In the genomic region with DNA sequence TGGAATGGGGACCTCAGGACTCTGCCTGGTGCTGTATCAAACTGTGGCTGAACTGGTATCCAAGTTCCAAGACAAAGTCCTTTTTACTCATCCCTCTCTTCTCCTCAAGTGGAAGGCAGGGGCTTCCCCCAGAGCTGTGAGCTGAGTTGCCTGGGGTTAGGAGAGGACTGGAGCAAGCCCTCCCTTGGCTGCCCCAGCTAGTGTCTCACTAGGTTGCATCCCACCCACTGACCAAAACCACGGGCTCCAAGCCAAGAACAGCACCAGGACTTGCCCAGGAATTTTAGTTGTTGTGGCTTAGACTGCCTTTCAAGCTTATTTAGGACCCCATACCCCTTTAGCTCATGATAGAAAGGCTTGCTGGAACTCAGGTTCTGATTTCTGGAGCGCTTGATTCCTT, we compare ENCODE assay signal across 29 cellular contexts.
DNase-seq lines count a peak whose midpoint lies in the region; ATAC-seq and TF ChIP-seq lines count a peak whose summit lies in the region.
"Had no signal": no experiment of that assay in that cellular context is flagged by ENCODE, and none has a peak within 500 bp of the region (broad histone marks: within the 10 kb centered on the region; RNA-seq: fewer than 3 reads in every experiment).

No MANE protein-coding gene starts in this region.

- H3K9me2 ChIP-seq in GM23248 (ENCODE audit: insufficient read depth): no peaks in the 10 kb centered on the region

- H3K27ac Mint-ChIP-seq in Calu3 (ENCODE audit: unreplicated experiment): no peak overlapping the region
- H3K27ac Mint-ChIP-seq: activated naive CD8-positive, alpha-beta T cell; CD8-positive, alpha-beta memory T cell; nephron; stimulated activated effector memory CD8-positive, alpha-beta T cell treated with anti-CD3 and anti-CD28 coated beads, Interleukin-12 subunit alpha, Interleukin-12 subunit beta, amount 100 ng/mL, for 72 hours; T-helper 2 cell treated with Interferon-gamma antibody and Interleukin-4, amounts not matched to agents 5 μg/mL and 100 μg/mL, for 36 hours had no signal

- no peak overlapping the region for H2BK120ac ChIP-seq in mesenchymal stem cell (ENCODE audit: low read depth, low read length)

- H3K9me3 ChIP-seq in GM23248 (ENCODE audit: low read depth) (no peaks in the 10 kb centered on the region), mesenchymal stem cell (ENCODE audit: control insufficient read depth, low read length) (no peaks in the 10 kb centered on the region)
- H3K9me3 ChIP-seq: body of pancreas, esophagus squamous epithelium, gastrocnemius medialis, tibial nerve had no signal

- no peaks in the 10 kb centered on the region for H3K4me1 Mint-ChIP-seq in Calu3 (ENCODE audit: low read depth, unreplicated experiment)
- H3K4me1 Mint-ChIP-seq: CD8-positive, alpha-beta memory T cell; stimulated activated effector memory CD8-positive, alpha-beta T cell treated with anti-CD3 and anti-CD28 coated beads, Interleukin-12 subunit alpha, Interleukin-12 subunit beta, amount 100 ng/mL, for 72 hours had no signal

- no peaks in the 10 kb centered on the region for H3K36me3 Mint-ChIP-seq in Calu3 (ENCODE audit: insufficient read depth, unreplicated experiment)
- H3K36me3 Mint-ChIP-seq: activated naive CD8-positive, alpha-beta T cell; CD8-positive, alpha-beta memory T cell; stimulated activated effector memory CD8-positive, alpha-beta T cell treated with anti-CD3 and anti-CD28 coated beads, Interleukin-12 subunit alpha, Interleukin-12 subunit beta, amount 100 ng/mL, for 72 hours had no signal

- no peaks in the 10 kb centered on the region for H3K27me3 Mint-ChIP-seq in Calu3 (ENCODE audit: unreplicated experiment)

- H3K9ac ChIP-seq in GM23248: no peak overlapping the region
- H3K9ac ChIP-seq in mesenchymal stem cell (ENCODE audit: low read length): no peak overlapping the region

- H3K4me3 ChIP-seq in GM23248 (no peak overlapping the region), choroid plexus epithelial cell (ENCODE audit: low read depth, low read length) (no peak overlapping the region), mesenchymal stem cell (ENCODE audit: insufficient read depth in 1 of 2, low read depth in 1 of 2, low read length in 2 of 2) (no peak overlapping the region)
- H3K4me3 ChIP-seq: body of pancreas, esophagus squamous epithelium, gastrocnemius medialis, hepatocyte, PC-9, tibial nerve had no signal

- H2BK5ac ChIP-seq in mesenchymal stem cell (ENCODE audit: low read depth, low read length, poor library complexity, severe bottlenecking): no peak overlapping the region

- H3K36me3 ChIP-seq in GM23248 (ENCODE audit: low read depth): no peaks in the 10 kb centered on the region
- H3K36me3 ChIP-seq in mesenchymal stem cell (ENCODE audit: control insufficient read depth in 1 of 2, insufficient read depth in 2 of 2, low read depth in 1 of 2, low read length in 2 of 2): peaks cover 0 to 3% of the 10 kb centered on the region in 2 experiments
- H3K36me3 ChIP-seq: esophagus squamous epithelium, gastrocnemius medialis, tibial nerve had no signal

- TF ChIP-seq CTCF in choroid plexus epithelial cell (conservative IDR thresholded peaks at IDR 0.05; ENCODE audit: low read depth, low read length) (no peak), Calu3 (IDR thresholded peaks at IDR 0.05; ENCODE audit: unreplicated experiment) (no peak)

- H2BK12ac ChIP-seq in mesenchymal stem cell (ENCODE audit: low read length in 2 of 2): no peak overlapping the region

- H2AK5ac ChIP-seq in mesenchymal stem cell (ENCODE audit: low read length, severe bottlenecking): peak overlapping the region; percentile 65

- WGBS in GM23248 (ENCODE audit: low coverage in 1 of 2, low lambda C conversion rate in 2 of 2, missing lambda C conversion rate in 2 of 2), 2 experiments: 85 to 92% methylated on average over 2 of the region's 2 CpGs
- 89% methylated on average over 2 of the region's 2 CpGs for WGBS in mesenchymal stem cell

- H3K27me3 ChIP-seq in GM23248 (replicated peaks; ENCODE audit: insufficient read depth) (no peaks in the 10 kb centered on the region), mesenchymal stem cell (ENCODE audit: control insufficient read depth in 1 of 2, insufficient read depth in 1 of 2, low read length in 2 of 2) (no peaks in the 10 kb centered on the region)
- H3K27me3 ChIP-seq: body of pancreas, esophagus squamous epithelium, gastrocnemius medialis, hepatocyte, tibial nerve had no signal

- H3K4me3 Mint-ChIP-seq in Calu3 (ENCODE audit: low read depth, unreplicated experiment): no peak overlapping the region
- H3K4me3 Mint-ChIP-seq: activated naive CD8-positive, alpha-beta T cell; CD8-positive, alpha-beta memory T cell; nephron; stimulated activated effector memory CD8-positive, alpha-beta T cell treated with anti-CD3 and anti-CD28 coated beads, Interleukin-12 subunit alpha, Interleukin-12 subunit beta, amount 100 ng/mL, for 72 hours; T-helper 2 cell treated with Interferon-gamma antibody and Interleukin-4, amounts not matched to agents 5 μg/mL and 100 μg/mL, for 36 hours had no signal

- in situ Hi-C loops in GM23248 (cut with MboI) (no loop called here), ACHN (cut with HindIII; ENCODE audit: low pct_ligation_motif_present, low pct_unique_long_range_greater_than_20kb, low sequenced_read_pairs) (no loop called here)

- H3K14ac ChIP-seq in mesenchymal stem cell (ENCODE audit: low read length in 2 of 2): no peak overlapping the region

- no peaks in the 10 kb centered on the region for H3K9me3 Mint-ChIP-seq in Calu3 (ENCODE audit: low read depth, unreplicated experiment)
- H3K9me3 Mint-ChIP-seq: stimulated activated effector memory CD8-positive, alpha-beta T cell treated with anti-CD3 and anti-CD28 coated beads, Interleukin-12 subunit alpha, Interleukin-12 subunit beta, amount 100 ng/mL, for 72 hours; T-helper 2 cell treated with Interferon-gamma antibody and Interleukin-4, amounts not matched to agents 5 μg/mL and 100 μg/mL, for 36 hours had no signal

- no peak overlapping the region for H2BK15ac ChIP-seq in mesenchymal stem cell (ENCODE audit: low read depth, poor library complexity, severe bottlenecking)

- no peak overlapping the region for H4K91ac ChIP-seq in mesenchymal stem cell (ENCODE audit: low read length)

- H3K27ac ChIP-seq in GM23248 (no peak overlapping the region), mesenchymal stem cell (ENCODE audit: low read length, poor library complexity, severe bottlenecking) (no peak overlapping the region)
- H3K27ac ChIP-seq: body of pancreas, esophagus squamous epithelium, gastrocnemius medialis, hepatocyte, PC-9, tibial nerve, VCaP had no signal

- DNase-seq in GM23248 (peak; percentile 31), RPMI7951 (ENCODE audit: low read depth) (peak; percentile 81), choroid plexus epithelial cell (ENCODE audit: low read depth) (peak; percentile 31), mesenchymal stem cell (no peak), Calu3 (no peak), ACHN (no peak)
- DNase-seq: activated CD4-positive, alpha-beta T cell treated with anti-CD3 and anti-CD28 coated beads for 48 hours; body of pancreas; CD8-positive, alpha-beta memory T cell; cerebellar nuclear complex; DMS 273 treated with DMSO at 0.1 percent for 48 hours; esophagus squamous epithelium; gastrocnemius medialis; left colon; mammary epithelial cell; NCI-H2029 treated with DMSO at 0.1 percent for 48 hours; NCI-H345; SHP77 treated with DMSO at 0.1 percent for 48 hours; stimulated activated CD4-positive, alpha-beta T cell treated with anti-CD3 and anti-CD28 coated beads, Interleukin-15, amount 100 ng/mL, for 24 hours had no signal

- peaks cover 7% of the 10 kb centered on the region; the same call in 1 of the 2 replicates for H3K4me1 ChIP-seq in GM23248 (ENCODE audit: insufficient read depth)
- peaks cover 6% of the 10 kb centered on the region for H3K4me1 ChIP-seq in mesenchymal stem cell (ENCODE audit: control insufficient read depth, insufficient read depth, low read depth, low read length)
- H3K4me1 ChIP-seq: body of pancreas, esophagus squamous epithelium, gastrocnemius medialis, tibial nerve had no signal

- no peaks in the 10 kb centered on the region for H3K79me2 ChIP-seq in GM23248 (ENCODE audit: insufficient read depth)
- H3K79me2 ChIP-seq: hepatocyte had no signal

- no TSS peak for BruUV-seq in Calu3 (replicated peaks; lab: Mats Ljungman, UMichigan)

- H3F3A ChIP-seq in GM23248 (ENCODE audit: insufficient read depth): no peaks in the 10 kb centered on the region

- H4K20me1 ChIP-seq in GM23248 (ENCODE audit: insufficient read depth): no peaks in the 10 kb centered on the region

- H3K79me1 ChIP-seq in mesenchymal stem cell (replicated peaks; ENCODE audit: low read length, poor library complexity, severe bottlenecking): no peaks in the 10 kb centered on the region

- no peak overlapping the region for H3K4ac ChIP-seq in mesenchymal stem cell (ENCODE audit: low read depth in 1 of 2, low read length in 2 of 2)

- no peak overlapping the region for H4K8ac ChIP-seq in mesenchymal stem cell (ENCODE audit: low read length)

- CTCF ChIA-PET in Calu3 (lab: Charles Lee): interaction anchor here (1.6 kb wide), 1 partner anchor 16 kb away, joined by 3 read pairs; no protein-coding TSS in a partner anchor

- no peak overlapping the region for H2AFZ ChIP-seq in GM23248
- no peak overlapping the region for H2AFZ ChIP-seq in mesenchymal stem cell (ENCODE audit: low read depth, low read length)
- H2AFZ ChIP-seq: hepatocyte, PC-9 had no signal

- ATAC-seq in HG03457 (IDR thresholded peaks at IDR 0.05; ENCODE audit: unreplicated experiment) (no peak), GM21786 (IDR thresholded peaks at IDR 0.05; ENCODE audit: unreplicated experiment) (no peak)
- ATAC-seq: body of pancreas; gastrocnemius medialis; stimulated activated effector memory CD8-positive, alpha-beta T cell treated with anti-CD3 and anti-CD28 coated beads, Interleukin-12 subunit alpha, Interleukin-12 subunit beta, amount 100 ng/mL, for 72 hours had no signal

- no peak overlapping the region for H3K4me2 ChIP-seq in GM23248 (ENCODE audit: unreplicated experiment)
- no peak overlapping the region for H3K4me2 ChIP-seq in mesenchymal stem cell (ENCODE audit: low read length, poor library complexity, severe bottlenecking)
- H3K4me2 ChIP-seq: hepatocyte, PC-9 had no signal

- H3K23ac ChIP-seq in mesenchymal stem cell (ENCODE audit: low read length in 2 of 2): no peak overlapping the region

- intact Hi-C loops in Calu3 (cut with micrococcal nuclease; ENCODE audit: unreplicated experiment): no loop called here

- no peak overlapping the region for H3K18ac ChIP-seq in mesenchymal stem cell (ENCODE audit: low read depth in 1 of 2, low read length in 2 of 2)

Comparison
In these comparisons a context has a peak if more than half of its experiments do, and no peak if none do; other contexts are left out.
1. DNase-seq: peak in GM23248 (single experiment), RPMI7951 (single experiment) and choroid plexus epithelial cell (single experiment); none in mesenchymal stem cell (single experiment), Calu3 (single experiment) and ACHN (single experiment).